Comparison of ENCODE assay signal across 28 cellular contexts in genomic region chr2:55035716-55036115, GRCh38.
"Had no signal": no experiment of that assay in that cellular context is flagged by ENCODE, and none has a peak within 500 bp of the region (broad histone marks: within the 10 kb centered on the region; RNA-seq: fewer than 3 reads in every experiment).

No MANE protein-coding gene starts in this region.

- FAIRE-seq: frontal cortex, islet of Langerhans had no signal

- H3K4me3 ChIP-seq: body of pancreas, coronary artery, dorsolateral prefrontal cortex, left lung, lower lobe of right lung, ovary, right lobe of liver, testis, transverse colon had no signal

- H3K27me3 Mint-ChIP-seq: activated naive CD8-positive, alpha-beta T cell; progenitor cell of endocrine pancreas; T-cell had no signal

- H3K4me1 ChIP-seq: right lobe of liver had no signal

- ATAC-seq: body of pancreas, left lung, lower lobe of right lung, right lobe of liver, T-cell had no signal

- DNase-seq: activated CD4-positive, alpha-beta T cell treated with anti-CD3 and anti-CD28 coated beads for 4 hours; activated CD4-positive, alpha-beta T cell treated with anti-CD3 and anti-CD28 coated beads, Interleukin-2, amount 50 U/mL, for 4 hours; activated CD8-positive, alpha-beta memory T cell treated with anti-CD3 and anti-CD28 coated beads, Interleukin-2, amount 50 U/mL, for 4 hours; activated T-cell treated with anti-CD3 and anti-CD28 coated beads, Interleukin-2, amount 50 U/mL, for 1 hour; anterior cingulate cortex; body of pancreas; cerebellar nuclear complex; dorsolateral prefrontal cortex; effector memory CD4-positive, alpha-beta T cell; left lung; lower lobe of right lung; mesendoderm; ovary; right lobe of liver; stimulated activated CD4-positive, alpha-beta T cell treated with anti-CD3 and anti-CD28 coated beads, Interleukin-12 subunit alpha, Interleukin-12 subunit beta, amount 100 ng/mL, for 4 hours; stimulated activated CD4-positive, alpha-beta T cell treated with anti-CD3 and anti-CD28 coated beads, Interleukin-4, amount 100 ng/mL, for 24 hours; stimulated activated naive CD4-positive, alpha-beta T cell treated with Interleukin-2 at 50 U/mL for 16 hours; T-cell; testis; transverse colon had no signal

- H3K36me3 ChIP-seq: left lung, lower lobe of right lung, neutrophil, ovary, right lobe of liver, transverse colon had no signal

- H3K27me3 ChIP-seq: body of pancreas, dorsolateral prefrontal cortex, left lung, neutrophil, ovary, right lobe of liver, testis, transverse colon had no signal

- H3K27ac ChIP-seq: body of pancreas, coronary artery, left lung, lower lobe of right lung, neutrophil, ovary, right lobe of liver, testis, transverse colon had no signal

- H3K4me3 Mint-ChIP-seq: activated naive CD8-positive, alpha-beta T cell; nephron; T-cell had no signal

- H3K27ac Mint-ChIP-seq: activated naive CD8-positive, alpha-beta T cell; activated T-helper 2 cell treated with anti-CD3 and anti-CD28 coated beads, Interferon-gamma antibody, Interleukin-2, Interleukin-4, amounts not matched to agents 10 μg/mL and 5 μg/mL and 100 μg/mL, durations not matched to agents 14 hours and 24 hours and 36 hours; nephron; progenitor cell of endocrine pancreas had no signal

- H3K9me3 ChIP-seq: body of pancreas, left lung, lower lobe of right lung, neutrophil, ovary, testis, transverse colon had no signal
